12 cellular contexts compared by ENCODE assay signal in genomic region chr10:97475936-97476594, GRCh38. TPM values are rescaled to one million over a fixed set of nuclear protein-coding genes. Genes with fewer than 3 reads are reported as not detected.
DNase-seq lines count a peak whose midpoint lies in the region; TF ChIP-seq lines count a peak whose summit lies in the region.
"Had no signal": no experiment of that assay in that cellular context is flagged by ENCODE, and none has a peak within 500 bp of the region (broad histone marks: within the 10 kb centered on the region; RNA-seq: fewer than 3 reads in every experiment).

No MANE protein-coding gene starts in this region.

- no peaks in the 10 kb centered on the region for H3K4me1 Mint-ChIP-seq in activated naive CD4-positive, alpha-beta T cell treated with anti-CD3 and anti-CD28 coated beads, Interleukin-2, amount 10 ng/mL, durations not matched to agents 7 days and 5 days
- H3K4me1 Mint-ChIP-seq: activated CD4-positive, alpha-beta memory T cell treated with anti-CD3 and anti-CD28 coated beads, Interleukin-2, amount 10 ng/mL, durations not matched to agents 7 days and 5 days had no signal

- CTCF ChIA-PET in PC-9 (lab: Charles Lee) = interaction anchor here (1.2 kb wide), 1 partner anchor 9 kb away, joined by 4 read pairs; no protein-coding TSS in a partner anchor
- CTCF ChIA-PET in activated naive CD4-positive, alpha-beta T cell treated with anti-CD3 and anti-CD28 coated beads, Interleukin-2, amount 10 ng/mL, durations not matched to agents 7 days and 5 days (lab: Charles Lee) = interaction anchor here (1.0 to 1.1 kb wide), 3 partner anchors 10 to 78 kb away, joined by 3 to 5 read pairs (median 3); no protein-coding TSS in a partner anchor

- peaks cover 52% of the 10 kb centered on the region for H3K36me3 Mint-ChIP-seq in activated naive CD4-positive, alpha-beta T cell treated with anti-CD3 and anti-CD28 coated beads, Interleukin-2, amount 10 ng/mL, durations not matched to agents 7 days and 5 days

- H3K79me2 ChIP-seq in PC-9 (ENCODE audit: low read depth) = no peaks in the 10 kb centered on the region

- H3F3A ChIP-seq in PC-9 (ENCODE audit: insufficient read depth, low read depth) = no peaks in the 10 kb centered on the region; the same call in 1 of the 2 replicates

- H3K36me3 ChIP-seq in PC-9 (ENCODE audit: low read depth) = 0 out of 2 replicates have a peak, but pooled peaks cover 7% of the 10 kb centered on the region

- H2AFZ ChIP-seq in PC-9 = no peak overlapping the region

- no peaks in the 10 kb centered on the region for H3K9me3 Mint-ChIP-seq in activated naive CD4-positive, alpha-beta T cell treated with anti-CD3 and anti-CD28 coated beads, Interleukin-2, amount 10 ng/mL, durations not matched to agents 7 days and 5 days
- H3K9me3 Mint-ChIP-seq: activated CD4-positive, alpha-beta memory T cell treated with anti-CD3 and anti-CD28 coated beads, Interleukin-2, amount 10 ng/mL, durations not matched to agents 7 days and 5 days; activated naive CD4-positive, alpha-beta T cell treated with anti-CD3 and anti-CD28 coated beads, Interleukin-2, amount 50 U/mL, for 72 hours had no signal

- no peaks in the 10 kb centered on the region for H3K9me3 ChIP-seq in PC-9 (ENCODE audit: insufficient read depth, low read depth)

- H3K27me3 Mint-ChIP-seq in activated naive CD4-positive, alpha-beta T cell treated with anti-CD3 and anti-CD28 coated beads, Interleukin-2, amount 10 ng/mL, durations not matched to agents 7 days and 5 days = no peaks in the 10 kb centered on the region
- H3K27me3 Mint-ChIP-seq: activated CD4-positive, alpha-beta memory T cell treated with anti-CD3 and anti-CD28 coated beads, Interleukin-2, amount 10 ng/mL, durations not matched to agents 7 days and 5 days had no signal

- no peak overlapping the region for H3K4me3 Mint-ChIP-seq in activated naive CD4-positive, alpha-beta T cell treated with anti-CD3 and anti-CD28 coated beads, Interleukin-2, amount 10 ng/mL, durations not matched to agents 7 days and 5 days
- H3K4me3 Mint-ChIP-seq: activated CD4-positive, alpha-beta memory T cell treated with anti-CD3 and anti-CD28 coated beads, Interleukin-2, amount 10 ng/mL, durations not matched to agents 7 days and 5 days had no signal

- BruUV-seq in PC-9 (replicated peaks; lab: Mats Ljungman, UMichigan) = no TSS peak

- no peak overlapping the region for H3K4me3 ChIP-seq in PC-9

- no peaks in the 10 kb centered on the region for H3K27me3 ChIP-seq in PC-9 (ENCODE audit: insufficient read depth, low read depth)

- in situ Hi-C loops in ACHN (cut with HindIII; ENCODE audit: low pct_ligation_motif_present, low pct_unique_long_range_greater_than_20kb, low sequenced_read_pairs) = no loop called here

- H3K9me2 ChIP-seq in PC-9 (ENCODE audit: insufficient read depth) = no peaks in the 10 kb centered on the region

- 0 out of 2 replicates have a peak, but pooled peaks cover 1% of the 10 kb centered on the region for H3K4me1 ChIP-seq in PC-9 (replicated peaks; ENCODE audit: insufficient read depth)

- H3K4me2 ChIP-seq in PC-9 = no peak overlapping the region

- intact Hi-C loops in PC-9 (cut with micrococcal nuclease; ENCODE audit: unreplicated experiment) = no loop called here

- POLR2A ChIA-PET in PC-9 (lab: Charles Lee; ENCODE audit: unreplicated experiment) = no interaction called here

- no peaks in the 10 kb centered on the region for H4K20me1 ChIP-seq in PC-9 (ENCODE audit: insufficient read depth)

- H3K27ac Mint-ChIP-seq in activated naive CD4-positive, alpha-beta T cell treated with anti-CD3 and anti-CD28 coated beads, Interleukin-2, amount 10 ng/mL, durations not matched to agents 7 days and 5 days = no peak overlapping the region
- H3K27ac Mint-ChIP-seq: activated CD4-positive, alpha-beta memory T cell treated with anti-CD3 and anti-CD28 coated beads, Interleukin-2, amount 10 ng/mL, durations not matched to agents 7 days and 5 days had no signal

- DNase-seq in GM04503 (ENCODE audit: low read depth) (peak; percentile 61), SKM-1 treated with dmso at 0.1 percent for 144 hours (lab: John Stamatoyannopoulos, UW; ENCODE audit: unreplicated experiment) (peak; percentile 44), fibroblast of the conjunctiva (ENCODE audit: low read depth) (peak; percentile 63), renal cortical epithelial cell (ENCODE audit: low read depth) (peak; percentile 73), ACHN (no peak), PC-9 (no peak)
- no peak for DNase-seq in activated T-cell treated with anti-CD3 and anti-CD28 coated beads, Interleukin-2, amount 50 U/mL, for 1 hour
- no peak for DNase-seq in activated naive CD4-positive, alpha-beta T cell treated with anti-CD3 and anti-CD28 coated beads, Interleukin-2, amount 10 ng/mL, durations not matched to agents 7 days and 5 days
- DNase-seq: activated CD4-positive, alpha-beta memory T cell treated with anti-CD3 and anti-CD28 coated beads, Interleukin-2, amount 10 ng/mL, durations not matched to agents 7 days and 5 days; NCI-H187; T-helper 2 cell had no signal

- no peak for TF ChIP-seq CTCF in PC-9 (conservative IDR thresholded peaks at IDR 0.05)

- no peak overlapping the region for H3K27ac ChIP-seq in PC-9

RNA-seq across cellular contexts. Expression of gene MMS19, which starts 22.2 kb away (rescaled TPM):
- total RNA-seq in renal cortical epithelial cell (67.9 and 95.0 TPM in 2 replicates), PC-9 (2021) (42.4 and 42.7 TPM in 2 replicates)

RNA-seq across cellular contexts. Expression of gene UBTD1, which starts 22.7 kb away (rescaled TPM):
- total RNA-seq in renal cortical epithelial cell (21.5 and 27.9 TPM in 2 replicates), PC-9 (2021) (17.1 and 21.2 TPM in 2 replicates)

RNA-seq across cellular contexts. Expression of gene ZDHHC16, which starts 30.1 kb away (rescaled TPM):
- total RNA-seq in renal cortical epithelial cell (30.2 and 39.2 TPM in 2 replicates), PC-9 (2021) (29.1 and 29.6 TPM in 2 replicates)

RNA-seq across cellular contexts. Expression of gene EXOSC1, which starts 30.3 kb away (rescaled TPM):
- total RNA-seq in renal cortical epithelial cell (26.5 and 35.3 TPM in 2 replicates), PC-9 (2021) (25.4 and 27.0 TPM in 2 replicates)

RNA-seq across cellular contexts. Expression of gene PGAM1, which starts 50.1 kb away (rescaled TPM):
- total RNA-seq in renal cortical epithelial cell = 433 and 552 TPM in 2 replicates
- 177 and 243 TPM in 2 replicates for total RNA-seq in PC-9 (2021)

Comparison
In these comparisons a context has a peak if more than half of its experiments do, and no peak if none do; other contexts are left out.
1. DNase-seq: peak in GM04503 (single experiment), SKM-1 treated with dmso at 0.1 percent for 144 hours (single experiment), fibroblast of the conjunctiva (single experiment) and renal cortical epithelial cell (single experiment); none in activated T-cell treated with anti-CD3 and anti-CD28 coated beads, Interleukin-2, amount 50 U/mL, for 1 hour (single experiment), ACHN (single experiment), PC-9 (0 of 2) and activated naive CD4-positive, alpha-beta T cell treated with anti-CD3 and anti-CD28 coated beads, Interleukin-2, amount 10 ng/mL, durations not matched to agents 7 days and 5 days (single experiment).